21 cellular contexts compared by ENCODE assay signal in genomic region chr1:228004887-228005462, GRCh38. TPM values are rescaled to one million over a fixed set of nuclear protein-coding genes. Genes with fewer than 3 reads are reported as not detected.
DNase-seq lines count a peak whose midpoint lies in the region; ATAC-seq and TF ChIP-seq lines count a peak whose summit lies in the region.
"Had no signal": no experiment of that assay in that cellular context is flagged by ENCODE, and none has a peak within 500 bp of the region (broad histone marks: within the 10 kb centered on the region; RNA-seq: fewer than 3 reads in every experiment).

No MANE protein-coding gene starts in this region.

- H3K4me1 Mint-ChIP-seq in stimulated activated naive B cell treated with anti-CD40 and anti-IgM and Interleukin-4, amounts not matched to agents 10 μg/mL and 1 μg/mL and 100 μg/mL, for 72 hours: peaks cover 34 to 48% of the 10 kb centered on the region in 2 donors
- H3K4me1 Mint-ChIP-seq: CD14-positive monocyte, immature natural killer cell had no signal

- H3K27ac ChIP-seq in HUES48 (ENCODE audit: low read depth, low read length) (no peak overlapping the region), foreskin keratinocyte (no peak overlapping the region), brain microvascular endothelial cell (no peak overlapping the region)
- H3K27ac ChIP-seq: HL-60, skin epidermis had no signal

- H3K36me3 ChIP-seq in ES-I3 (ENCODE audit: insufficient read depth, low read length) (no peaks in the 10 kb centered on the region), HUES48 (ENCODE audit: control insufficient read depth, insufficient read depth, low read length) (no peaks in the 10 kb centered on the region), brain microvascular endothelial cell (replicated peaks) (no peaks in the 10 kb centered on the region)

- peaks cover 80 to 89% of the 10 kb centered on the region in 2 donors for H3K27me3 Mint-ChIP-seq in stimulated activated naive B cell treated with anti-CD40 and anti-IgM and Interleukin-4, amounts not matched to agents 10 μg/mL and 1 μg/mL and 100 μg/mL, for 72 hours

- H3K9ac ChIP-seq in ES-I3 (ENCODE audit: low read depth, low read length) (peak overlapping the region; percentile 25; the same call in 1 of the 2 replicates), HUES48 (ENCODE audit: low read depth, low read length) (no peak overlapping the region)

- no peaks in the 10 kb centered on the region for H3K36me3 Mint-ChIP-seq in stimulated activated naive B cell treated with anti-CD40 and anti-IgM and Interleukin-4, amounts not matched to agents 10 μg/mL and 1 μg/mL and 100 μg/mL, for 72 hours
- H3K36me3 Mint-ChIP-seq: CD14-positive monocyte, immature natural killer cell, T-cell had no signal

- H3K9me3 ChIP-seq in ES-I3 (ENCODE audit: control insufficient read depth, insufficient read depth, low read length) (no peaks in the 10 kb centered on the region), HUES48 (ENCODE audit: control insufficient read depth, insufficient read depth, low read length) (no peaks in the 10 kb centered on the region)

- in situ Hi-C loops in brain microvascular endothelial cell (cut with HindIII; ENCODE audit: low pct_ligation_motif_present, low sequenced_read_pairs): no loop called here

- H3K4me3 ChIP-seq in HUES48 (ENCODE audit: low read depth, low read length): peak overlapping the region; percentile 28; the same call in 1 of the 2 replicates
- H3K4me3 ChIP-seq in brain microvascular endothelial cell (ENCODE audit: low read depth, low read length): no peak overlapping the region
- H3K4me3 ChIP-seq: skin epidermis had no signal

- no peak overlapping the region for H3K27ac Mint-ChIP-seq in stimulated activated naive B cell treated with anti-CD40 and anti-IgM and Interleukin-4, amounts not matched to agents 10 μg/mL and 1 μg/mL and 100 μg/mL, for 72 hours
- H3K27ac Mint-ChIP-seq: immature natural killer cell, T-cell had no signal

- TF ChIP-seq CTCF in foreskin keratinocyte (conservative IDR thresholded peaks at IDR 0.05) (no peak), brain microvascular endothelial cell (IDR thresholded peaks at IDR 0.05; ENCODE audit: low read depth, low read length, missing control alignments) (no peak)

- no peaks in the 10 kb centered on the region for H3K9me3 Mint-ChIP-seq in stimulated activated naive B cell treated with anti-CD40 and anti-IgM and Interleukin-4, amounts not matched to agents 10 μg/mL and 1 μg/mL and 100 μg/mL, for 72 hours
- H3K9me3 Mint-ChIP-seq: immature natural killer cell, T-cell had no signal

- intact Hi-C loops in posterior vena cava (cut with DNase I): no loop called here

- DNase-seq in foreskin keratinocyte (no peak), posterior vena cava (ENCODE audit: low spot score) (peak; percentile 66), brain microvascular endothelial cell (no peak)
- DNase-seq in stimulated activated naive B cell treated with anti-CD40 and anti-IgM and Interleukin-4, amounts not matched to agents 10 μg/mL and 1 μg/mL and 100 μg/mL, for 72 hours: no peak
- DNase-seq: activated T-cell treated with anti-CD3 and anti-CD28 coated beads, Interleukin-2, amount 50 U/mL, for 1 hour; cerebellar nuclear complex; foreskin fibroblast; HCEC 1CT; midbrain; NCI-H2081; NCI-H774 had no signal

- H3K4me1 ChIP-seq in ES-I3 (ENCODE audit: insufficient read depth, low read length) (peaks cover 5% of the 10 kb centered on the region; the same call in 1 of the 2 replicates), HUES48 (ENCODE audit: control insufficient read depth, insufficient read depth, low read length) (peaks cover 29% of the 10 kb centered on the region), foreskin keratinocyte (no peaks in the 10 kb centered on the region)

- H3K27me3 ChIP-seq in HUES48 (ENCODE audit: control insufficient read depth, insufficient read depth, low read length) (peaks cover 98% of the 10 kb centered on the region), foreskin keratinocyte (peaks cover 63% of the 10 kb centered on the region), brain microvascular endothelial cell (replicated peaks) (peaks cover 63% of the 10 kb centered on the region)

- ATAC-seq in foreskin keratinocyte: peak; percentile 4
- no peak for ATAC-seq in GM18909 (IDR thresholded peaks at IDR 0.05; ENCODE audit: poor library complexity, unreplicated experiment)
- ATAC-seq in stimulated activated naive B cell treated with anti-CD40 and anti-IgM and Interleukin-4, amounts not matched to agents 10 μg/mL and 1 μg/mL and 100 μg/mL, for 72 hours (replicated peaks): no peak

- H3K4me3 Mint-ChIP-seq in stimulated activated naive B cell treated with anti-CD40 and anti-IgM and Interleukin-4, amounts not matched to agents 10 μg/mL and 1 μg/mL and 100 μg/mL, for 72 hours: no peak overlapping the region
- H3K4me3 Mint-ChIP-seq: immature natural killer cell had no signal

RNA-seq across cellular contexts. Expression of gene WNT3A, which starts 1.8 kb away (rescaled TPM):
- total RNA-seq in foreskin keratinocyte: 0.04 TPM in 1 of 2 replicates, not detected in the other
- 0.02 and 0.07 TPM in 2 replicates for polyA plus RNA-seq in foreskin keratinocyte
- not detected for total RNA-seq in posterior vena cava
- total RNA-seq: Daoy, omental fat pad had no signal
- polyA plus RNA-seq: CD14-positive monocyte, immature natural killer cell had no signal

RNA-seq across cellular contexts. Expression of gene WNT9A, which starts 57.2 kb away (rescaled TPM):
- total RNA-seq in foreskin keratinocyte: 0.53 and 2.0 TPM in 2 replicates
- polyA plus RNA-seq in foreskin keratinocyte: 0.39 and 1.6 TPM in 2 replicates
- total RNA-seq in posterior vena cava: 1 to 10 TPM; 2.7 to 3.3 TPM
- polyA plus RNA-seq: CD14-positive monocyte, immature natural killer cell had no signal
